Comparison of ENCODE assay signal across 12 cellular contexts in genomic region chr6:37279366-37280134, GRCh38. TPM values are rescaled to one million over a fixed set of nuclear protein-coding genes. Genes with fewer than 3 reads are reported as not detected.
DNase-seq lines count a peak whose midpoint lies in the region; ATAC-seq and TF ChIP-seq lines count a peak whose summit lies in the region.
"Had no signal": no experiment of that assay in that cellular context is flagged by ENCODE, and none has a peak within 500 bp of the region (broad histone marks: within the 10 kb centered on the region; RNA-seq: fewer than 3 reads in every experiment).

No MANE protein-coding gene starts in this region.

- ATAC-seq in right cardiac atrium (peak; percentile 49 to 56), GM21515 (IDR thresholded peaks at IDR 0.05; ENCODE audit: unreplicated experiment) (no peak)
- ATAC-seq: Panc1 had no signal

- H3K9me3 ChIP-seq in AG04450 (ENCODE audit: control insufficient read depth, insufficient read depth, low read length): no peaks in the 10 kb centered on the region
- H3K9me3 ChIP-seq in right cardiac atrium (ENCODE audit: control insufficient read depth, low read length): no peaks in the 10 kb centered on the region

- peak overlapping the region; percentile 75 for H3K27ac ChIP-seq in AG04450 (ENCODE audit: low read depth, low read length)
- H3K27ac ChIP-seq in HL-60 (replicated peaks): peak overlapping the region; percentile 75
- H3K27ac ChIP-seq in right cardiac atrium (ENCODE audit: low read length): peak overlapping the region; percentile 54
- H3K27ac ChIP-seq: C4-2B had no signal

- H3K27me3 ChIP-seq in AG04450 (ENCODE audit: control insufficient read depth, insufficient read depth, low read length) (no peaks in the 10 kb centered on the region), HL-60 (ENCODE audit: insufficient read depth, poor library complexity, severe bottlenecking) (no peaks in the 10 kb centered on the region), right cardiac atrium (ENCODE audit: control insufficient read depth, insufficient read depth) (no peaks in the 10 kb centered on the region)

- H3K4me3 ChIP-seq in AG04450 (ENCODE audit: low read depth, low read length): no peak overlapping the region
- no peak overlapping the region for H3K4me3 ChIP-seq in HL-60 (replicated peaks; ENCODE audit: insufficient read depth, low read length)
- H3K4me3 ChIP-seq in right cardiac atrium (ENCODE audit: low read length): no peak overlapping the region

- peaks cover 10% of the 10 kb centered on the region for H3K4me1 ChIP-seq in right cardiac atrium (ENCODE audit: control insufficient read depth, insufficient read depth, low read length)

- CTCF ChIA-PET in AG04450 (lab: Charles Lee): interaction anchor here (0.9 to 1.2 kb wide), 2 partner anchors 16 to 46 kb away, joined by 3 read pairs; no protein-coding TSS in a partner anchor

- intact Hi-C loops in right cardiac atrium (cut with DNase I): no loop called here

- in situ Hi-C loops in GM13976 (cut with MboI; ENCODE audit: low sequenced_read_pairs, unreplicated experiment): no loop called here

- WGBS in right cardiac atrium: 77% methylated on average over 9 of the region's 9 CpGs

- POLR2A ChIA-PET in AG04450 (lab: Yijun Ruan, JAX): interaction anchor here (1.2 kb wide), 1 partner anchor 37 kb away, joined by 5 read pairs; no protein-coding TSS in a partner anchor

- no peak for TF ChIP-seq CTCF in AG04450 (IDR thresholded peaks at IDR 0.05; ENCODE audit: low read depth, low read length)
- TF ChIP-seq CTCF in HL-60 (IDR thresholded peaks at IDR 0.05; ENCODE audit: insufficient read depth, low read length): no peak
- TF ChIP-seq CTCF in GM13976 (IDR thresholded peaks at IDR 0.05; ENCODE audit: borderline replicate concordance, control extremely low read depth, extremely low read depth, insufficient read depth, missing control alignments): no peak

- DNase-seq in AG04450 (ENCODE audit: low read depth, low spot score): no peak
- DNase-seq in HL-60 (ENCODE audit: low read depth in 1 of 2, low spot score in 1 of 2): peak; percentile 88 to 96
- peak; percentile 16 for DNase-seq in astrocyte of the hippocampus (ENCODE audit: low read depth, low spot score)
- DNase-seq in right cardiac atrium: no peak
- no peak for DNase-seq in NCI-H526 treated with DMSO at 0.1 percent for 48 hours (lab: John Stamatoyannopoulos, UW)
- no peak for DNase-seq in GM13976 (ENCODE audit: low spot score)
- no peak for DNase-seq in activated CD4-positive, alpha-beta T cell treated with anti-CD3 and anti-CD28 coated beads for 48 hours
- DNase-seq: amniotic stem cell; stimulated activated CD4-positive, alpha-beta T cell treated with anti-CD3 and anti-CD28 coated beads, Interleukin-12 subunit alpha, Interleukin-12 subunit beta, amount 100 ng/mL, for 4 hours had no signal

RNA-seq across cellular contexts. Expression of gene TMEM217, which starts 21.6 kb away (rescaled TPM):
- polyA plus RNA-seq in AG04450 (2011; rRNA removed): 7.7 and 7.8 TPM in 2 replicates
- 4.0 and 7.6 TPM in 2 replicates for polyA minus RNA-seq in AG04450 (2011; rRNA and poly(A)+ RNA removed)
- 1 to 10 TPM in 1 of 4 donors, under 1 TPM in 1, not detected in 2; 0.15 to 1.0 TPM for total RNA-seq in right cardiac atrium
- 0.16 TPM for polyA plus RNA-seq in right cardiac atrium

RNA-seq across cellular contexts. Expression of gene TBC1D22B, which starts 22.0 kb away (rescaled TPM):
- polyA plus RNA-seq in AG04450 (2011; rRNA removed): 9.7 and 9.8 TPM in 2 replicates
- polyA minus RNA-seq in AG04450 (2011; rRNA and poly(A)+ RNA removed): 7.5 and 8.7 TPM in 2 replicates
- total RNA-seq in right cardiac atrium: 1 to 10 TPM; 6.4 to 9.2 (median 7.7) TPM
- 4.6 TPM for polyA plus RNA-seq in right cardiac atrium

Comparison
In these comparisons a context has a peak if more than half of its experiments do, and no peak if none do; other contexts are left out.
1. DNase-seq: peak in HL-60 (2 of 2) and astrocyte of the hippocampus (single experiment); none in AG04450 (single experiment), right cardiac atrium (0 of 3), NCI-H526 treated with DMSO at 0.1 percent for 48 hours (single experiment), GM13976 (single experiment) and activated CD4-positive, alpha-beta T cell treated with anti-CD3 and anti-CD28 coated beads for 48 hours (single experiment).
2. Peak in every context shown above with its lines, with median percentiles within 50 percentile points of each other: H3K27ac ChIP-seq.